ENCODE assay signal across 33 cellular contexts in genomic region chr2:200385063-200385635, GRCh38.
"Had no signal": no experiment of that assay in that cellular context is flagged by ENCODE, and none has a peak within 500 bp of the region (broad histone marks: within the 10 kb centered on the region; RNA-seq: fewer than 3 reads in every experiment).

No MANE protein-coding gene starts in this region.

- H3K4me3 ChIP-seq: adrenal gland, body of pancreas, coronary artery, gastrocnemius medialis, hepatocyte, pancreas, prostate gland, smooth muscle cell, stomach, thyroid gland, upper lobe of right lung had no signal

- H3K4me2 ChIP-seq: hepatocyte, smooth muscle cell had no signal

- DNase-seq: activated CD4-positive, alpha-beta T cell treated with anti-CD3 and anti-CD28 coated beads, Interleukin-2, amount 50 U/mL, for 1 hour; activated T-cell treated with anti-CD3 and anti-CD28 coated beads, Interleukin-2, amount 50 U/mL, for 48 hours; adrenal gland; aorta; body of pancreas; cerebellar nuclear complex; effector memory CD8-positive, alpha-beta T cell; erythroblast; gastrocnemius medialis; glutamatergic neuron; islet precursor cell; left ventricle myocardium superior; naive B cell; nucleus accumbens; pancreas; retina; stimulated activated CD4-positive, alpha-beta T cell treated with anti-CD3 and anti-CD28 coated beads, Interleukin-1b, Interleukin-23, amount 100 ng/mL, for 48 hours; stimulated activated CD4-positive, alpha-beta T cell treated with anti-CD3 and anti-CD28 coated beads, Interleukin-4, amount 100 ng/mL, for 4 hours; stimulated activated CD8-positive, alpha-beta memory T cell treated with anti-CD3 and anti-CD28 coated beads, Interleukin-4, amount 100 ng/mL, for 48 hours; stimulated activated naive B cell treated with anti-CD40 and anti-IgM and Interleukin-4, amounts not matched to agents 10 μg/mL and 1 μg/mL and 100 μg/mL, for 72 hours; stomach; SW 1271; T-helper 9 cell; thyroid gland; upper lobe of right lung had no signal

- H2AFZ ChIP-seq: hepatocyte had no signal

- H3K27ac Mint-ChIP-seq: activated naive CD4-positive, alpha-beta T cell treated with anti-CD3 and anti-CD28 coated beads, Interleukin-2, amount 50 U/mL, for 72 hours; activated T-helper 2 cell treated with anti-CD3 and anti-CD28 coated beads, Interferon-gamma antibody, Interleukin-2, Interleukin-4, amounts not matched to agents 10 μg/mL and 5 μg/mL and 100 μg/mL, durations not matched to agents 14 hours and 24 hours and 36 hours; naive B cell; stimulated activated naive B cell treated with anti-CD40 and anti-IgM and Interleukin-4, amounts not matched to agents 10 μg/mL and 1 μg/mL and 100 μg/mL, for 72 hours had no signal

- H3K4me3 Mint-ChIP-seq: naive B cell; stimulated activated naive B cell treated with anti-CD40 and anti-IgM and Interleukin-4, amounts not matched to agents 10 μg/mL and 1 μg/mL and 100 μg/mL, for 72 hours had no signal

- H3K9me3 Mint-ChIP-seq: activated naive CD4-positive, alpha-beta T cell treated with anti-CD3 and anti-CD28 coated beads, Interleukin-2, amount 50 U/mL, for 72 hours; activated T-helper 2 cell treated with anti-CD3 and anti-CD28 coated beads, Interferon-gamma antibody, Interleukin-2, Interleukin-4, amounts not matched to agents 10 μg/mL and 5 μg/mL and 100 μg/mL, durations not matched to agents 14 hours and 24 hours and 36 hours; effector memory CD8-positive, alpha-beta T cell; naive B cell; stimulated activated naive B cell treated with anti-CD40 and anti-IgM and Interleukin-4, amounts not matched to agents 10 μg/mL and 1 μg/mL and 100 μg/mL, for 72 hours had no signal

- H3K4me1 Mint-ChIP-seq: stimulated activated naive B cell treated with anti-CD40 and anti-IgM and Interleukin-4, amounts not matched to agents 10 μg/mL and 1 μg/mL and 100 μg/mL, for 72 hours had no signal

- ATAC-seq: activated CD4-positive, CD25-positive, alpha-beta regulatory T cell treated with anti-CD3 and anti-CD28 coated beads, Interleukin-2, amount 50 U/mL, for 24 hours; activated naive CD4-positive, alpha-beta T cell treated with anti-CD3 and anti-CD28 coated beads, Interleukin-2, amount 50 U/mL, for 72 hours; body of pancreas; effector memory CD8-positive, alpha-beta T cell; gastrocnemius medialis; left ventricle myocardium superior; pancreas; stimulated activated naive B cell treated with anti-CD40 and anti-IgM and Interleukin-4, amounts not matched to agents 10 μg/mL and 1 μg/mL and 100 μg/mL, for 72 hours; upper lobe of right lung had no signal

- H3K36me3 Mint-ChIP-seq: naive B cell; stimulated activated naive B cell treated with anti-CD40 and anti-IgM and Interleukin-4, amounts not matched to agents 10 μg/mL and 1 μg/mL and 100 μg/mL, for 72 hours had no signal

- H3K9me3 ChIP-seq: adrenal gland, body of pancreas, gastrocnemius medialis, pancreas, prostate gland, stomach, thyroid gland, upper lobe of right lung had no signal

- H3K27ac ChIP-seq: adrenal gland, body of pancreas, coronary artery, gastrocnemius medialis, hepatocyte, pancreas, prostate gland, thyroid gland, upper lobe of right lung, VCaP had no signal

- H3K36me3 ChIP-seq: prostate gland had no signal

- H3K27me3 Mint-ChIP-seq: effector memory CD8-positive, alpha-beta T cell; naive B cell had no signal

- H3K27me3 ChIP-seq: adrenal gland, body of pancreas, gastrocnemius medialis, hepatocyte, pancreas, stomach, thyroid gland, upper lobe of right lung had no signal

- H3K4me1 ChIP-seq: prostate gland had no signal
